Comparison of ENCODE assay signal across 19 cellular contexts in the genomic region with DNA sequence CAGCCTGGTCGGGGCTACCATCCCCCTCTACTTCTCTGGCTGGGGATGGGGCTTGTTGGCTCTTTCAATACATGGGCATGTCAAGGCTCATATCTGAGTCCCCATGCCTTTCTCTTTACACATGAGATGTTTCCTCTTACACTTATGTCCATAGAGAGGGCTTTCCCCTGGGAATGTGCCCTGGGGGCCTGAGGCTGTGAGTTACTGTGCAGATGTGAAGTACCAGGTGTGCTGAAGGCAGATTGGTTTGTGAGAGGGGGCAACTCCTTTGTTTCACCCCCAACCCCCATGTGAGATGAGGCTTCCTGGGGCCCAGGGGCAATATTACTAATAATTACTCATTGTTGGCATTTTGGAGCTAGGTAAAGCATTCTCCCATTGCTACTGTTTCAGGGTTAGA. TPM values are rescaled to one million over a fixed set of nuclear protein-coding genes. Genes with fewer than 3 reads are reported as not detected.
DNase-seq lines count a peak whose midpoint lies in the region; ATAC-seq, FAIRE-seq and TF ChIP-seq lines count a peak whose summit lies in the region.
"Had no signal": no experiment of that assay in that cellular context is flagged by ENCODE, and none has a peak within 500 bp of the region (broad histone marks: within the 10 kb centered on the region; RNA-seq: fewer than 3 reads in every experiment).

No MANE protein-coding gene starts in this region.

- no peaks in the 10 kb centered on the region for H3K36me3 Mint-ChIP-seq in CD8-positive, alpha-beta T cell
- H3K36me3 Mint-ChIP-seq: CD8-positive, alpha-beta memory T cell; mesothelial cell of epicardium had no signal

- H3K4me1 ChIP-seq in CD8-positive, alpha-beta T cell (ENCODE audit: insufficient read depth, low read length) = peaks cover 13% of the 10 kb centered on the region
- H3K4me1 ChIP-seq: tibial nerve had no signal

- no peak overlapping the region for H3K4me3 Mint-ChIP-seq in CD8-positive, alpha-beta T cell
- H3K4me3 Mint-ChIP-seq: activated CD4-positive, alpha-beta T cell treated with anti-CD3 and anti-CD28 coated beads, Interleukin-2, amount 10 ng/mL, durations not matched to agents 7 days and 5 days; CD8-positive, alpha-beta memory T cell; mesothelial cell of epicardium; nephron had no signal

- no peak for TF ChIP-seq POLR2A in GM12892 (IDR thresholded peaks at IDR 0.05; ENCODE audit: low read depth, low read length)

- H3K27me3 ChIP-seq in CD8-positive, alpha-beta T cell (ENCODE audit: insufficient read depth, low read length) = no peaks in the 10 kb centered on the region
- H3K27me3 ChIP-seq: tibial nerve had no signal

- no peaks in the 10 kb centered on the region for H3K9me3 ChIP-seq in CD8-positive, alpha-beta T cell (ENCODE audit: low read length)

- H3K27me3 Mint-ChIP-seq in CD8-positive, alpha-beta T cell (ENCODE audit: low read depth) = no peaks in the 10 kb centered on the region

- no peak for ATAC-seq in CD8-positive, alpha-beta T cell
- ATAC-seq in HG03135 (IDR thresholded peaks at IDR 0.05; ENCODE audit: unreplicated experiment) = no peak

- H3K36me3 ChIP-seq in CD8-positive, alpha-beta T cell (ENCODE audit: insufficient read depth, low read length) = no peaks in the 10 kb centered on the region
- H3K36me3 ChIP-seq: tibial nerve had no signal

- DNase-seq in DMS79 (lab: John Stamatoyannopoulos, UW) (peak; percentile 89), NCI-H1417 treated with DMSO at 0.1 percent for 48 hours (lab: John Stamatoyannopoulos, UW) (peak; percentile 85), NCI-H2171 treated with DMSO at 0.1 percent for 48 hours (lab: John Stamatoyannopoulos, UW) (peak; percentile 76), epithelial cell of esophagus (ENCODE audit: low read depth) (peak; percentile 93), GM12892 (ENCODE audit: insufficient read length) (no peak), SKM-1 (lab: John Stamatoyannopoulos, UW; ENCODE audit: unreplicated experiment) (no peak)
- no peak for DNase-seq in CD8-positive, alpha-beta T cell
- DNase-seq: activated CD4-positive, alpha-beta T cell treated with anti-CD3 and anti-CD28 coated beads, Interleukin-2, amount 10 ng/mL, durations not matched to agents 7 days and 5 days; activated effector memory CD4-positive, alpha-beta T cell treated with Interleukin-2 at 50 U/mL for 16 hours; CD8-positive, alpha-beta memory T cell; erythroblast; GM23248; left colon; NK-92 treated with Interleukin-12 subunit alpha and Interleukin-12 subunit beta, amount 100 ng/mL, for 24 hours; stimulated activated naive CD4-positive, alpha-beta T cell had no signal

- H3K9me3 Mint-ChIP-seq in CD8-positive, alpha-beta T cell = no peaks in the 10 kb centered on the region
- H3K9me3 Mint-ChIP-seq: mesothelial cell of epicardium, nephron had no signal

- no peak overlapping the region for H3K27ac ChIP-seq in CD8-positive, alpha-beta T cell (ENCODE audit: low read depth, low read length)
- H3K27ac ChIP-seq: GM23248, tibial nerve had no signal

- TF ChIP-seq CTCF in epithelial cell of esophagus (IDR thresholded peaks at IDR 0.05; ENCODE audit: insufficient read depth, low read depth, low read length, missing control alignments) = no peak
- TF ChIP-seq CTCF in CD8-positive, alpha-beta T cell (IDR thresholded peaks at IDR 0.05) = no peak

- CTCF ChIA-PET in CD8-positive, alpha-beta T cell (lab: Charles Lee) = no interaction called here

- FAIRE-seq in GM12892 (lab: Jason Lieb, UNC) = no peak

- POLR2A ChIA-PET in CD8-positive, alpha-beta T cell (lab: Charles Lee) = no interaction called here

- intact Hi-C loops in CD8-positive, alpha-beta T cell (cut with DNase I, micrococcal nuclease) = no loop called here

- H3K27ac Mint-ChIP-seq in CD8-positive, alpha-beta T cell = no peak overlapping the region
- H3K27ac Mint-ChIP-seq: activated CD4-positive, alpha-beta T cell treated with anti-CD3 and anti-CD28 coated beads, Interleukin-2, amount 10 ng/mL, durations not matched to agents 7 days and 5 days; mesothelial cell of epicardium; nephron had no signal

- H3K4me1 Mint-ChIP-seq in CD8-positive, alpha-beta T cell (ENCODE audit: low read depth) = peaks cover 21% of the 10 kb centered on the region
- H3K4me1 Mint-ChIP-seq: mesothelial cell of epicardium, nephron had no signal

- H3K4me3 ChIP-seq in epithelial cell of esophagus (ENCODE audit: low read length) = no peak overlapping the region
- H3K4me3 ChIP-seq in CD8-positive, alpha-beta T cell (ENCODE audit: low read depth, low read length) = no peak overlapping the region
- H3K4me3 ChIP-seq: GM23248, tibial nerve had no signal

RNA-seq across cellular contexts. Expression of a gene that starts 32.8 kb away (rescaled TPM):
- polyA plus RNA-seq in GM12892 (2012; ENCODE audit: missing spikeins) = 0.68 TPM
- total RNA-seq in CD8-positive, alpha-beta T cell = not detected
- total RNA-seq: activated CD4-positive, alpha-beta T cell treated with anti-CD3 and anti-CD28 coated beads, Interleukin-2, amount 10 ng/mL, durations not matched to agents 7 days and 5 days; CD8-positive, alpha-beta memory T cell had no signal
- polyA plus RNA-seq: CD8-positive, alpha-beta memory T cell had no signal

Comparison
In these comparisons a context has a peak if more than half of its experiments do, and no peak if none do; other contexts are left out.
1. DNase-seq: peak in DMS79 (single experiment), NCI-H1417 treated with DMSO at 0.1 percent for 48 hours (single experiment), NCI-H2171 treated with DMSO at 0.1 percent for 48 hours (single experiment) and epithelial cell of esophagus (single experiment); none in GM12892 (single experiment), SKM-1 (single experiment) and CD8-positive, alpha-beta T cell (0 of 7).